In the genomic region with DNA sequence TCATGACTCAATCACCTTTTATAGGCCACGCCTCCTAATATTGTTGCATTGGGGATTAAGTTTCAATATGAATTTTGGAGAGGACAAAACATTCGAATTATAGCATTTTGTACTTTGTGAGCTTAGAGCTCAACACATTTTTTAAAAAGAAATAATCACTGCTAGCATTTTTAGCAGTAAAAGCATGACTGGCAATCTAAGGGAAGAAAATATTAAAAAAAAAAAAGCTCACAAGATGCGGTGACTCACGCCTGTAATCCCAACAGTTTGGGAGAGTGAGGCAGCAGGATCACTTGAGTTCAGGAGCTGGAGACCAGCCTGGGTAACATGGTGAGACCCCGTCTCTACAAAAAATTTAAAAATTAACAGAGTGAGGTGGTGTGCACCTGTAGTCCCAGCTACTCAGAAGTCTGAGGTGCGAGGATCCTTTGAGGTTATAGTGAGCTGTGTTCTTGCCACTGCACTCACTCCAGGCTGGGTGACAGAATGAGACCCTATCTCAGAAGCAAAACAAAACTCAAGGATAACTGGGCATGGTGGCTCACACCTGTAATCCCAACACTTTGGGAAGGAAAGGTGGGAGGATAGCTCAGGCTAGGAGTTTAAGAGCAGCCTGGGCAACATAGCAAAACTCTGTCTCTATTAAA, we compare ENCODE assay signal across 12 cellular contexts. TPM values are rescaled to one million over a fixed set of nuclear protein-coding genes. Genes with fewer than 3 reads are reported as not detected.
DNase-seq lines count a peak whose midpoint lies in the region; ATAC-seq and TF ChIP-seq lines count a peak whose summit lies in the region.
"Had no signal": no experiment of that assay in that cellular context is flagged by ENCODE, and none has a peak within 500 bp of the region (broad histone marks: within the 10 kb centered on the region; RNA-seq: fewer than 3 reads in every experiment).

No MANE protein-coding gene starts in this region.

- H3K9me2 ChIP-seq in Loucy (replicated peaks; ENCODE audit: low read depth, low read length), result no peaks in the 10 kb centered on the region

- H3K36me3 ChIP-seq in Loucy (ENCODE audit: insufficient read depth, low read length), result no peaks in the 10 kb centered on the region
- H3K36me3 ChIP-seq: upper lobe of left lung had no signal

- no peaks in the 10 kb centered on the region for H4K20me1 ChIP-seq in Loucy (ENCODE audit: insufficient read depth, low read length, poor library complexity, severe bottlenecking)

- H3K9ac ChIP-seq in Loucy (ENCODE audit: low read depth, low read length, poor library complexity, severe bottlenecking), result no peak overlapping the region

- DNase-seq in DMS53 treated with DMSO at 0.1 percent for 48 hours (lab: John Stamatoyannopoulos, UW; ENCODE audit: unreplicated experiment), result peak; percentile 48
- peak; percentile 13 for DNase-seq in amniotic stem cell (lab: John Stamatoyannopoulos, UW)
- peak; percentile 46 for DNase-seq in myocyte (ENCODE audit: low read depth)
- DNase-seq in AG08395 (ENCODE audit: low spot score), result no peak
- DNase-seq in KBM-7, result no peak
- DNase-seq in stimulated activated CD4-positive, alpha-beta T cell treated with anti-CD3 and anti-CD28 coated beads, Interleukin-2, amount 100 ng/mL, for 24 hours, result no peak
- DNase-seq: activated CD8-positive, alpha-beta memory T cell treated with anti-CD3 and anti-CD28 coated beads for 24 hours; left cardiac atrium; upper lobe of left lung had no signal

- ATAC-seq in HG03432 (IDR thresholded peaks at IDR 0.05; ENCODE audit: unreplicated experiment), result no peak
- ATAC-seq: left cardiac atrium had no signal

- no peak overlapping the region for H2AFZ ChIP-seq in Loucy (ENCODE audit: low read length)

- no peaks in the 10 kb centered on the region for H3F3A ChIP-seq in Loucy (ENCODE audit: low read depth)

- in situ Hi-C loops in KBM-7 (cut with MboI; ENCODE audit: low pct_unique_long_range_greater_than_20kb, low sequenced_read_pairs), result loop anchor here (25.0 kb wide), 1 partner anchor 128 kb away; no protein-coding TSS in a partner anchor

- H3K79me2 ChIP-seq in Loucy (ENCODE audit: insufficient read depth, low read length), result no peaks in the 10 kb centered on the region

- peak overlapping the region; percentile 37 for H3K4me2 ChIP-seq in Loucy (ENCODE audit: low read depth, low read length, poor library complexity, severe bottlenecking)

- no peaks in the 10 kb centered on the region for H3K27me3 ChIP-seq in Loucy (ENCODE audit: insufficient read depth, low read length, poor library complexity, severe bottlenecking)
- H3K27me3 ChIP-seq: upper lobe of left lung had no signal

- no peaks in the 10 kb centered on the region for H3K9me3 ChIP-seq in Loucy (ENCODE audit: insufficient read depth, low read depth, low read length)
- H3K9me3 ChIP-seq: upper lobe of left lung had no signal

- no peak for TF ChIP-seq CTCF in Loucy (conservative IDR thresholded peaks at IDR 0.05; ENCODE audit: low read length)

- no peak overlapping the region for H3K4me3 ChIP-seq in Loucy (ENCODE audit: low read length, poor library complexity, severe bottlenecking)
- H3K4me3 ChIP-seq: skin epidermis, upper lobe of left lung had no signal

- H3K4me1 ChIP-seq in Loucy (ENCODE audit: insufficient read depth, low read length, poor library complexity, severe bottlenecking), result peaks cover 15% of the 10 kb centered on the region
- H3K4me1 ChIP-seq: upper lobe of left lung had no signal

RNA-seq across cellular contexts. Expression of a gene that starts 28.8 kb away (rescaled TPM):
- 28.4 and 28.5 TPM in 2 replicates for total RNA-seq in myocyte
- polyA plus RNA-seq in myocyte (2012), result 14.2 TPM

Comparison
In these comparisons a context has a peak if more than half of its experiments do, and no peak if none do; other contexts are left out.
1. DNase-seq: peak in DMS53 treated with DMSO at 0.1 percent for 48 hours (single experiment), amniotic stem cell (single experiment) and myocyte (single experiment); none in AG08395 (single experiment), KBM-7 (single experiment) and stimulated activated CD4-positive, alpha-beta T cell treated with anti-CD3 and anti-CD28 coated beads, Interleukin-2, amount 100 ng/mL, for 24 hours (0 of 2).